Comparison of ENCODE assay signal across 11 cellular contexts in the genomic region with DNA sequence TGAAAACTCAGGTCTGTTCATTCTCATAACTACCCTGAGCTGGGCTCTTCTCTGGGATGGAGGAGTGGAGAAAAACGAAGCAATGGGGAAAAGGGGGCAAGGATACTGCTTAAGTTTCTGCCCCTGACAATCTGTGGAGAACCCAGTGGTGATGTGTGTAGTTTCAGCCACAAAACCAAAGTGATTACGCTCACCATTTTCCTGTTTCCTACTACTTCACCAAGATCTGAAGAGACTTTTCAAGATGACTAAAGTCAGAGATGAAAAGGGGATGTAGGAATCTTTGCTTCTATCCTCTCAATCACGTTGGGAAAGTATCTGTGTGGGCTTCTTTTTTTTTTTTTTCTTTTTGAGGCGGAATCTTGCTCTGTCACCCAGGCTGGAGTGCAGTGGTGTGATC. TPM values are rescaled to one million over a fixed set of nuclear protein-coding genes. Genes with fewer than 3 reads are reported as not detected.
DNase-seq lines count a peak whose midpoint lies in the region; ATAC-seq and TF ChIP-seq lines count a peak whose summit lies in the region.
"Had no signal": no experiment of that assay in that cellular context is flagged by ENCODE, and none has a peak within 500 bp of the region (broad histone marks: within the 10 kb centered on the region; RNA-seq: fewer than 3 reads in every experiment).

No MANE protein-coding gene starts in this region.

- no peak overlapping the region for H3K4me3 Mint-ChIP-seq in immature natural killer cell
- H3K4me3 Mint-ChIP-seq: naive thymus-derived CD8-positive, alpha-beta T cell; WTC11 had no signal

- H3K9me3 Mint-ChIP-seq in immature natural killer cell, result no peaks in the 10 kb centered on the region
- H3K9me3 Mint-ChIP-seq: naive thymus-derived CD8-positive, alpha-beta T cell; WTC11 had no signal

- H3K4me3 ChIP-seq in GM12865 (ENCODE audit: low read depth, low read length) (no peak overlapping the region), KMS-11 (IDR thresholded peaks at IDR 0.05; ENCODE audit: insufficient read depth, low read depth, low read length) (no peak overlapping the region), psoas muscle (no peak overlapping the region), right cardiac atrium (ENCODE audit: low read length) (no peak overlapping the region), gastroesophageal sphincter (no peak overlapping the region)

- H3K4me1 ChIP-seq in KMS-11 (ENCODE audit: low read depth, poor library complexity, severe bottlenecking), result peaks cover 23% of the 10 kb centered on the region
- no peaks in the 10 kb centered on the region for H3K4me1 ChIP-seq in psoas muscle
- H3K4me1 ChIP-seq in right cardiac atrium (ENCODE audit: control insufficient read depth, insufficient read depth, low read length), result no peaks in the 10 kb centered on the region
- H3K4me1 ChIP-seq in gastroesophageal sphincter, result no peaks in the 10 kb centered on the region

- TF ChIP-seq CTCF in GM12865 (IDR thresholded peaks at IDR 0.05; ENCODE audit: insufficient read depth, low read depth, low read length, missing control alignments) (no peak), KMS-11 (conservative IDR thresholded peaks at IDR 0.05; ENCODE audit: low read depth, low read length) (no peak), psoas muscle (IDR thresholded peaks at IDR 0.05) (no peak), gastroesophageal sphincter (IDR thresholded peaks at IDR 0.05) (no peak)

- intact Hi-C loops in psoas muscle (cut with DNase I) (no loop called here), right cardiac atrium (cut with DNase I) (no loop called here)

- no peak overlapping the region for H3K27ac ChIP-seq in KMS-11
- H3K27ac ChIP-seq in psoas muscle, result no peak overlapping the region
- H3K27ac ChIP-seq in right cardiac atrium (ENCODE audit: low read length), result no peak overlapping the region
- no peak overlapping the region for H3K27ac ChIP-seq in gastroesophageal sphincter
- H3K27ac ChIP-seq: HL-60 had no signal

- H3K4me2 ChIP-seq in KMS-11, result peak overlapping the region; percentile 62

- no peak for TF ChIP-seq POLR2A in gastroesophageal sphincter (IDR thresholded peaks at IDR 0.05)

- H3K36me3 ChIP-seq in KMS-11 (ENCODE audit: insufficient read depth), result no peaks in the 10 kb centered on the region
- H3K36me3 ChIP-seq in psoas muscle (ENCODE audit: insufficient read depth in 1 of 2, low read depth in 1 of 2), result no peaks in the 10 kb centered on the region
- no peaks in the 10 kb centered on the region for H3K36me3 ChIP-seq in gastroesophageal sphincter

- H3K4me1 Mint-ChIP-seq in immature natural killer cell, result no peaks in the 10 kb centered on the region
- H3K4me1 Mint-ChIP-seq: naive thymus-derived CD8-positive, alpha-beta T cell had no signal

- H3K9ac ChIP-seq in KMS-11, result no peak overlapping the region

- no peaks in the 10 kb centered on the region for H3K36me3 Mint-ChIP-seq in immature natural killer cell
- H3K36me3 Mint-ChIP-seq: naive thymus-derived CD8-positive, alpha-beta T cell; WTC11 had no signal

- H3K79me2 ChIP-seq in KMS-11 (ENCODE audit: insufficient read depth, low read depth), result no peaks in the 10 kb centered on the region

- H3K9me3 ChIP-seq in psoas muscle, result no peaks in the 10 kb centered on the region
- H3K9me3 ChIP-seq in right cardiac atrium (ENCODE audit: control insufficient read depth, low read length), result no peaks in the 10 kb centered on the region
- H3K9me3 ChIP-seq in gastroesophageal sphincter, result no peaks in the 10 kb centered on the region

- no peaks in the 10 kb centered on the region for H3K27me3 ChIP-seq in KMS-11 (ENCODE audit: insufficient read depth, low read depth)
- H3K27me3 ChIP-seq in psoas muscle (ENCODE audit: insufficient read depth in 3 of 3, low read length in 2 of 3), result no peaks in the 10 kb centered on the region
- no peaks in the 10 kb centered on the region for H3K27me3 ChIP-seq in right cardiac atrium (ENCODE audit: control insufficient read depth, insufficient read depth)
- H3K27me3 ChIP-seq in gastroesophageal sphincter, result no peaks in the 10 kb centered on the region

- WGBS in psoas muscle, 3 donors, result 82 to 87% (median 87%) methylated on average over 4 of the region's 4 CpGs
- WGBS in right cardiac atrium, result 82% methylated on average over 4 of the region's 4 CpGs
- WGBS in gastroesophageal sphincter (ENCODE audit: low coverage in 1 of 2), 2 donors, result 84 to 87% methylated on average over 4 of the region's 4 CpGs

- no peak overlapping the region for H3K27ac Mint-ChIP-seq in immature natural killer cell
- H3K27ac Mint-ChIP-seq: WTC11 had no signal

- peaks cover 0 to 3% (median 0%) of the 10 kb centered on the region in 3 donors for H3K27me3 Mint-ChIP-seq in immature natural killer cell (ENCODE audit: low read depth in 3 of 3)

- peak; percentile 73 for DNase-seq in GM12865 (ENCODE audit: low read depth)
- no peak for DNase-seq in psoas muscle
- no peak for DNase-seq in right cardiac atrium
- DNase-seq in immature natural killer cell, result no peak
- DNase-seq: naive thymus-derived CD8-positive, alpha-beta T cell had no signal

- ATAC-seq in GM19043 (IDR thresholded peaks at IDR 0.05; ENCODE audit: low read depth, unreplicated experiment), result peak; percentile 74
- ATAC-seq in HG02763 (IDR thresholded peaks at IDR 0.05; ENCODE audit: unreplicated experiment), result peak; percentile 77
- ATAC-seq in psoas muscle, result no peak
- ATAC-seq in right cardiac atrium, result no peak
- no peak for ATAC-seq in gastroesophageal sphincter
- ATAC-seq: naive thymus-derived CD8-positive, alpha-beta T cell; WTC11 had no signal

- no peaks in the 10 kb centered on the region for H4K20me1 ChIP-seq in KMS-11 (ENCODE audit: insufficient read depth)

- no peak for TF ChIP-seq EP300 in gastroesophageal sphincter (IDR thresholded peaks at IDR 0.05)

- no peak overlapping the region for H2AFZ ChIP-seq in KMS-11 (ENCODE audit: low read depth)

RNA-seq across cellular contexts. Expression of gene UBE2E1, which starts 8.3 kb away (rescaled TPM):
- total RNA-seq in psoas muscle (100 to 1,000 TPM in 1 of 4 donors, 10 to 100 TPM in 3; 54.1 to 112 (median 90.1) TPM), right cardiac atrium (10 to 100 TPM; 47.9 to 64.4 (median 53.0) TPM), gastroesophageal sphincter (100 to 1,000 TPM in 3 of 4 donors, 10 to 100 TPM in 1; 89.4 to 153 (median 121) TPM)
- polyA plus RNA-seq in psoas muscle (10 to 100 TPM; 66.3 to 86.5 (median 66.6) TPM), right cardiac atrium (51.8 TPM), immature natural killer cell (10 to 100 TPM; 18.0 to 43.9 (median 19.2) TPM)

Comparison
In these comparisons a context has a peak if more than half of its experiments do, and no peak if none do; other contexts are left out.
1. ATAC-seq: peak in GM19043 (single experiment) and HG02763 (single experiment); none in psoas muscle (0 of 4), right cardiac atrium (0 of 2) and gastroesophageal sphincter (single experiment).